ENCODE assay signal across 7 cellular contexts in genomic region chr15:77953926-77954325, GRCh38.
DNase-seq lines count a peak whose midpoint lies in the region; ATAC-seq and TF ChIP-seq lines count a peak whose summit lies in the region.
"Not testable (repeated sequence)": the region's sequence is repeated elsewhere in the genome, so short reads cannot be mapped to it uniquely, and the experiment has no call there.

No MANE protein-coding gene starts in this region.

- not testable (repeated sequence) for TF ChIP-seq CTCF in GM12864 (IDR thresholded peaks at IDR 0.05; ENCODE audit: low read depth, low read length, missing control alignments); IMR-90 (conservative IDR thresholded peaks at IDR 0.05; ENCODE audit: low read depth, low read length); OCI-LY7 (conservative IDR thresholded peaks at IDR 0.05; ENCODE audit: low read length)

- CTCF ChIA-PET in IMR-90 (lab: Yijun Ruan, JAX), result not testable (repeated sequence)
- CTCF ChIA-PET in OCI-LY7 (lab: Charles Lee; ENCODE audit: unreplicated experiment), result interaction anchor here (1.8 kb wide), 1 partner anchor 44 kb away, joined by 5 read pairs; no protein-coding TSS in a partner anchor
- CTCF ChIA-PET in activated CD4-positive, alpha-beta T cell treated with anti-CD3 and anti-CD28 coated beads, Interleukin-2, amount 10 ng/mL, durations not matched to agents 7 days and 5 days (lab: Charles Lee), result interaction anchor here (0.9 to 4.0 kb wide), 2 partner anchors 149 to 155 kb away, joined by 4 to 21 read pairs; no protein-coding TSS in a partner anchor

- not testable (repeated sequence) for H3K4me2 ChIP-seq in IMR-90 (ENCODE audit: low read depth, low read length)
- H3K4me2 ChIP-seq in OCI-LY7 (ENCODE audit: low read length), result peak overlapping the region; percentile 59

- peak; percentile 64 for DNase-seq in GM12864 (ENCODE audit: low read depth)
- peak; percentile 54 for DNase-seq in IMR-90
- peak; percentile 76 for DNase-seq in OCI-LY7 (ENCODE audit: low spot score)
- peak; percentile 37 for DNase-seq in activated CD4-positive, alpha-beta T cell treated with anti-CD3 and anti-CD28 coated beads, Interleukin-2, amount 10 ng/mL, durations not matched to agents 7 days and 5 days
- DNase-seq in fibroblast of peridontal ligament (ENCODE audit: extremely low read depth), result peak; percentile 51
- DNase-seq in stimulated activated CD4-positive, alpha-beta T cell treated with anti-CD3 and anti-CD28 coated beads, Interleukin-2, amount 100 ng/mL, for 24 hours, result peak; percentile 40

- H3K27ac ChIP-seq in IMR-90 (ENCODE audit: insufficient read depth, low read length), result not testable (repeated sequence)
- peak overlapping the region; percentile 60 for H3K27ac ChIP-seq in OCI-LY7 (ENCODE audit: low read depth, low read length, poor library complexity, severe bottlenecking)

- not testable (repeated sequence) for H3K4me1 ChIP-seq in IMR-90 (ENCODE audit: control insufficient read depth, insufficient read depth, low read length)
- H3K4me1 ChIP-seq in OCI-LY7 (ENCODE audit: insufficient read depth, low read length, poor library complexity, severe bottlenecking), result peaks cover 16% of the 10 kb centered on the region

- not testable (repeated sequence) for H2BK15ac ChIP-seq in IMR-90 (ENCODE audit: low read depth, low read length)

- H3K9me3 Mint-ChIP-seq in activated CD4-positive, alpha-beta T cell treated with anti-CD3 and anti-CD28 coated beads, Interleukin-2, amount 10 ng/mL, durations not matched to agents 7 days and 5 days; activated naive CD8-positive, alpha-beta T cell (ENCODE audit: low read depth): not testable (repeated sequence)

- H3K18ac ChIP-seq in IMR-90 (ENCODE audit: low read depth, low read length), result not testable (repeated sequence)

- H2BK5ac ChIP-seq in IMR-90 (ENCODE audit: low read depth, low read length, poor library complexity, severe bottlenecking), result not testable (repeated sequence)

- H3K27ac Mint-ChIP-seq in activated CD4-positive, alpha-beta T cell treated with anti-CD3 and anti-CD28 coated beads, Interleukin-2, amount 10 ng/mL, durations not matched to agents 7 days and 5 days, result peak overlapping the region; percentile 36
- peak overlapping the region; percentile 28 for H3K27ac Mint-ChIP-seq in activated naive CD8-positive, alpha-beta T cell

- TF ChIP-seq RAD21 in IMR-90 (IDR thresholded peaks at IDR 0.05; ENCODE audit: low read length), result not testable (repeated sequence)

- not testable (repeated sequence) for H2BK120ac ChIP-seq in IMR-90 (ENCODE audit: low read depth, low read length)

- intact Hi-C loops in IMR-90 (cut with micrococcal nuclease), result not testable (repeated sequence)
- intact Hi-C loops in OCI-LY7 (cut with micrococcal nuclease; ENCODE audit: unreplicated experiment), result loop anchor here (2.0 kb wide), 1 partner anchor 43 kb away; no protein-coding TSS in a partner anchor

- H4K8ac ChIP-seq in IMR-90 (ENCODE audit: low read depth in 2 of 2, low read length in 2 of 2), result not testable (repeated sequence)

- dilution Hi-C loops in IMR-90 (cut with HindIII; ENCODE audit: low sequenced_read_pairs, unreplicated experiment), result not testable (repeated sequence)

- peaks cover 23% of the 10 kb centered on the region for H3K27me3 ChIP-seq in IMR-90 (ENCODE audit: control insufficient read depth, insufficient read depth, low read length)

- H3K14ac ChIP-seq in IMR-90 (replicated peaks; ENCODE audit: low read depth, low read length), result not testable (repeated sequence)

- POLR2A ChIA-PET in IMR-90 (lab: Charles Lee; ENCODE audit: unreplicated experiment); OCI-LY7 (lab: Charles Lee); activated CD4-positive, alpha-beta T cell treated with anti-CD3 and anti-CD28 coated beads, Interleukin-2, amount 10 ng/mL, durations not matched to agents 7 days and 5 days (lab: Charles Lee): not testable (repeated sequence)

- H3K4me1 Mint-ChIP-seq in activated CD4-positive, alpha-beta T cell treated with anti-CD3 and anti-CD28 coated beads, Interleukin-2, amount 10 ng/mL, durations not matched to agents 7 days and 5 days, result peaks cover 18% of the 10 kb centered on the region
- H3K4me1 Mint-ChIP-seq in activated naive CD8-positive, alpha-beta T cell (ENCODE audit: low read depth), result peaks cover 11% of the 10 kb centered on the region

- no CpG with 5 or more reads among the region's 5 CpGs for WGBS in IMR-90 (ENCODE audit: extremely low coverage in 2 of 2, insufficient read length in 1 of 2), 2 experiments

- not testable (repeated sequence) for H3K4ac ChIP-seq in IMR-90 (ENCODE audit: low read depth, low read length)

- H4K91ac ChIP-seq in IMR-90 (ENCODE audit: insufficient read depth, low read depth, low read length), result not testable (repeated sequence)

- TF ChIP-seq POLR2A in IMR-90 (IDR thresholded peaks at IDR 0.05; ENCODE audit: low read depth, low read length), result not testable (repeated sequence)

- BruUV-seq in IMR-90 (replicated peaks; lab: Mats Ljungman, UMichigan); OCI-LY7 (replicated peaks; lab: Mats Ljungman, UMichigan): not testable (repeated sequence)

- not testable (repeated sequence) for H2AK9ac ChIP-seq in IMR-90 (replicated peaks; ENCODE audit: low read depth, low read length, poor library complexity)

- not testable (repeated sequence) for H3K36me3 Mint-ChIP-seq in activated CD4-positive, alpha-beta T cell treated with anti-CD3 and anti-CD28 coated beads, Interleukin-2, amount 10 ng/mL, durations not matched to agents 7 days and 5 days (ENCODE audit: low read depth); activated naive CD8-positive, alpha-beta T cell

- H3K4me3 ChIP-seq in GM12864 (ENCODE audit: low read depth, low read length); IMR-90 (ENCODE audit: insufficient read depth, low read depth, low read length): not testable (repeated sequence)
- H3K4me3 ChIP-seq in OCI-LY7 (ENCODE audit: low read depth, low read length, poor library complexity, severe bottlenecking), result peak overlapping the region; percentile 23

- not testable (repeated sequence) for H3K9me1 ChIP-seq in IMR-90 (ENCODE audit: insufficient read depth, low read length)

- not testable (repeated sequence) for H3K9me2 ChIP-seq in OCI-LY7 (ENCODE audit: insufficient read depth, low read length)

- ATAC-seq in IMR-90 (ENCODE audit: low read depth), result not testable (repeated sequence)

- in situ Hi-C loops in IMR-90 (cut with MboI; ENCODE audit: low sequenced_read_pairs), result loop anchor here (25.0 kb wide), 1 partner anchor 483 kb away; the partner anchor contains the start of gene IREB2

- H4K5ac ChIP-seq in IMR-90 (ENCODE audit: low read depth, low read length), result not testable (repeated sequence)

- H3K9ac ChIP-seq in IMR-90 (ENCODE audit: low read depth, low read length), result not testable (repeated sequence)

- not testable (repeated sequence) for H2AFZ ChIP-seq in IMR-90 (replicated peaks; ENCODE audit: low read length, poor library complexity)
- peak overlapping the region; percentile 67; the same call in 1 of the 2 replicates for H2AFZ ChIP-seq in OCI-LY7 (ENCODE audit: low read length)

- H3K4me3 Mint-ChIP-seq in activated CD4-positive, alpha-beta T cell treated with anti-CD3 and anti-CD28 coated beads, Interleukin-2, amount 10 ng/mL, durations not matched to agents 7 days and 5 days; activated naive CD8-positive, alpha-beta T cell: not testable (repeated sequence)

- H2BK20ac ChIP-seq in IMR-90 (ENCODE audit: low read depth, low read length), result not testable (repeated sequence)

- H3K79me1 ChIP-seq in IMR-90 (ENCODE audit: low read depth in 1 of 2, low read length in 2 of 2), result not testable (repeated sequence)

- not testable (repeated sequence) for H2AK5ac ChIP-seq in IMR-90 (ENCODE audit: low read depth, low read length)

- H3K9me3 ChIP-seq in IMR-90 (ENCODE audit: control insufficient read depth, insufficient read depth, low read length); OCI-LY7 (ENCODE audit: low read length): not testable (repeated sequence)

- not testable (repeated sequence) for H3K27me3 Mint-ChIP-seq in activated CD4-positive, alpha-beta T cell treated with anti-CD3 and anti-CD28 coated beads, Interleukin-2, amount 10 ng/mL, durations not matched to agents 7 days and 5 days; activated naive CD8-positive, alpha-beta T cell

- H4K20me1 ChIP-seq in IMR-90 (ENCODE audit: insufficient read depth, low read length); OCI-LY7 (ENCODE audit: insufficient read depth, low read length): not testable (repeated sequence)

- H3K56ac ChIP-seq in IMR-90 (ENCODE audit: extremely low read depth, insufficient read depth, low read length), result not testable (repeated sequence)

- not testable (repeated sequence) for H3K36me3 ChIP-seq in IMR-90 (ENCODE audit: control insufficient read depth, insufficient read depth, low read length); OCI-LY7 (ENCODE audit: insufficient read depth, low read length)

- H3K23ac ChIP-seq in IMR-90 (ENCODE audit: low read depth, low read length), result not testable (repeated sequence)

- not testable (repeated sequence) for H3K79me2 ChIP-seq in OCI-LY7 (ENCODE audit: insufficient read depth, low read depth, low read length)

TF ChIP-seq in IMR-90, 13 proteins besides CTCF, POLR2A, EP300 and RAD21:
- peak; percentile 77 for TF ChIP-seq CEBPB (IDR thresholded peaks at IDR 0.05; ENCODE audit: low read depth, low read length)
